Comparison of ENCODE assay signal across 1 cellular context in genomic region chr2:190202604-190203003, GRCh38.
TF ChIP-seq lines count a peak whose summit lies in the region.

No MANE protein-coding gene starts in this region.

TF ChIP-seq in HCT116, 20 proteins besides CTCF, POLR2A, EP300 and RAD21 (continued from another document):
- no peak for TF ChIP-seq ATF3 (IDR thresholded peaks at IDR 0.05)
